ENCODE assay signal across 24 cellular contexts in the genomic region with DNA sequence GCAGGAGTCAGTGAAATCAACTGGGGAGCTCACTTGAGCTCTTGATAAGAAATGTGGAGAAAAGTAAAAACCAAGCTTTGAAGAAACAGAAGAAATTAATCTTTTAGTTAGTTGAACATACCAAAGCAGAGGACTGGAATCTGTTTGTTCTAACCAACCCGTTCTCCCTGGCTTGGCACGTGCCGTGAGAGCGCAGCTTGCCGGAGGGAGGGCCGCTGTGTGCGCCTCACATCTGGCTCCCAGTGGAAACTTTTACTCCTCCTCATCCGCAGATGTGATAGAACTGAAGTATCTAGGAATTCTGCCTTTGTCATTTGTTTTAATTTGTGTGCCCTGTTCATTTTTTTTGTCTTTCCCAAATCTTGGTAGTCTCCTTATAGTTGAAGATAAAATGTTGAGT.
DNase-seq lines count a peak whose midpoint lies in the region; ATAC-seq, FAIRE-seq and TF ChIP-seq lines count a peak whose summit lies in the region.
"Had no signal": no experiment of that assay in that cellular context is flagged by ENCODE, and none has a peak within 500 bp of the region (broad histone marks: within the 10 kb centered on the region; RNA-seq: fewer than 3 reads in every experiment).

No MANE protein-coding gene starts in this region.

- peak; percentile 52 for DNase-seq in left cardiac atrium
- no peak for DNase-seq in Right ventricle myocardium superior
- DNase-seq in ovary, result peak; percentile 64 to 88 (median 80)
- DNase-seq in activated gamma-delta T cell (lab: John Stamatoyannopoulos, UW), result no peak
- DNase-seq in upper lobe of left lung, result no peak
- no peak for DNase-seq in dermis blood vessel endothelial cell
- DNase-seq: Caco-2; CD8-positive, alpha-beta T cell; GOT3; HFFc6; KBM-7; NCI-H1105 treated with DMSO at 0.1 percent for 48 hours; NCI-H146; NCI-H1930; NCI-H446 treated with DMSO at 0.1 percent for 48 hours; NCI-H526; PC-9 had no signal

- H3K36me3 ChIP-seq in ovary (peaks cover 3% of the 10 kb centered on the region), upper lobe of left lung (peaks cover 0 to 56% (median 33%) of the 10 kb centered on the region in 4 donors)

- peak; percentile 67 for FAIRE-seq in endometrium (lab: Jason Lieb, UNC)
- FAIRE-seq: G401.6, HTR-8/SVneo had no signal

- no peaks in the 10 kb centered on the region for H3K27me3 ChIP-seq in ovary
- H3K27me3 ChIP-seq in upper lobe of left lung, result no peaks in the 10 kb centered on the region
- H3K27me3 ChIP-seq: SJSA1 had no signal

- TF ChIP-seq EP300 in ovary (IDR thresholded peaks at IDR 0.05), result no peak
- TF ChIP-seq EP300 in upper lobe of left lung (IDR thresholded peaks at IDR 0.05), result no peak

- intact Hi-C loops in left cardiac atrium (cut with DNase I) (no loop called here), Right ventricle myocardium superior (cut with DNase I) (no loop called here), ovary (cut with DNase I) (no loop called here)

- H3K4me1 ChIP-seq in ovary (ENCODE audit: insufficient read depth) (peaks cover 5% of the 10 kb centered on the region), upper lobe of left lung (peaks cover 5 to 6% (median 5%) of the 10 kb centered on the region in 4 donors)
- H3K4me1 ChIP-seq: Caco-2 had no signal

- H3K27ac ChIP-seq in ovary (peak overlapping the region in 1 of 2 donors; percentile 66), upper lobe of left lung (no peak overlapping the region)
- H3K27ac ChIP-seq: C4-2B, PC-9, SJSA1 had no signal

- TF ChIP-seq CTCF in ovary (IDR thresholded peaks at IDR 0.05) (no peak), upper lobe of left lung (IDR thresholded peaks at IDR 0.05) (no peak)

- WGBS in ovary, 3 donors, result 15 to 35% (median 17%) methylated on average over 8 of the region's 8 CpGs
- WGBS in upper lobe of left lung, 2 donors, result 93 to 97% methylated on average over 8 of the region's 8 CpGs

- no peak for TF ChIP-seq POLR2A in ovary (IDR thresholded peaks at IDR 0.05)
- TF ChIP-seq POLR2A in upper lobe of left lung (IDR thresholded peaks at IDR 0.05), result no peak

- H3K4me3 ChIP-seq in ovary (no peak overlapping the region), upper lobe of left lung (no peak overlapping the region)
- H3K4me3 ChIP-seq: HAP-1, PC-9, SJSA1 had no signal

- ATAC-seq in left cardiac atrium (no peak), Right ventricle myocardium superior (ENCODE audit: poor library complexity) (no peak), upper lobe of left lung (ENCODE audit: low FRiP score in 2 of 2) (no peak)
- ATAC-seq: CD8-positive, alpha-beta T cell; Right ventricle myocardium inferior had no signal

- H3K9me3 ChIP-seq in ovary (no peaks in the 10 kb centered on the region), upper lobe of left lung (no peaks in the 10 kb centered on the region)
- H3K9me3 ChIP-seq: Caco-2, HAP-1, SJSA1 had no signal

Comparison
In these comparisons a context has a peak if more than half of its experiments do, and no peak if none do; other contexts are left out.
1. DNase-seq: peak in left cardiac atrium (single experiment) and ovary (5 of 5); none in Right ventricle myocardium superior (single experiment), activated gamma-delta T cell (single experiment), upper lobe of left lung (0 of 2) and dermis blood vessel endothelial cell (single experiment).